ENCODE assay signal across 23 cellular contexts in the genomic region with DNA sequence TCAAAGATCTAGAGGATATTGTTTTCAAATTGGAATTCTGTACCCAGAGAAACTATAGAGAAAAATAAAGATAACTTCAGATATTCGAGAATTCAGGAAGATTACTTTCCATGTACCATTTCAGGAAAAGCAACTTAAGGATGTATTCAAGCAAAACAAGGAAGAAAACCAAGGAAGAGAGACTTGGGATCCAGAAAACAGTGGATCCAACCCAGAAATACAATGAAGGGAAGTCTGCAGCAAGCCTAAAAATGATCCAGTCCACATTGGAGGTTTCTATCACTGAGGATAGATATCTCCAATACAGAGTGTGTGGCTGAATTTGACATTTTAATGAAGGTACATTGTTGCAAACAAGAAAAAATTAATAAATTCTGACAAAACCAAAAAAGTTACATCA.
"Had no signal": no experiment of that assay in that cellular context is flagged by ENCODE, and none has a peak within 500 bp of the region (broad histone marks: within the 10 kb centered on the region; RNA-seq: fewer than 3 reads in every experiment).

No MANE protein-coding gene starts in this region.

- H3K4me1 ChIP-seq: foreskin keratinocyte, left lung, lower lobe of right lung had no signal

- H3K36me3 ChIP-seq: colonic mucosa, gastrocnemius medialis, heart right ventricle, left lung, lower lobe of right lung had no signal

- FAIRE-seq: endothelial cell of umbilical vein, islet of Langerhans, keratinocyte had no signal

- ATAC-seq: effector memory CD8-positive, alpha-beta T cell; foreskin keratinocyte; gastrocnemius medialis; heart right ventricle; left cardiac atrium; left lung; left ventricle myocardium superior; lower lobe of right lung; mucosa of descending colon had no signal

- H3K27me3 ChIP-seq: colonic mucosa, esophagus muscularis mucosa, foreskin keratinocyte had no signal

- H3K4me3 Mint-ChIP-seq: dendritic cell treated with granulocyte-macrophage colony-stimulating factor and Interleukin-4, amounts not matched to agents 40 ng/mL and 50 ng/mL, for 4 days; effector memory CD8-positive, alpha-beta T cell; mesothelial cell of epicardium; naive B cell had no signal

- H3K9me3 Mint-ChIP-seq: effector memory CD8-positive, alpha-beta T cell had no signal

- H3K4me1 Mint-ChIP-seq: mesothelial cell of epicardium, naive B cell had no signal

- DNase-seq: colonic mucosa; cortex of kidney; effector CD8-positive, alpha-beta T cell; effector memory CD8-positive, alpha-beta T cell; foreskin keratinocyte; gastrocnemius medialis; glutamatergic neuron; head of caudate nucleus; heart right ventricle; hippocampal formation; left cardiac atrium; left lung; left ventricle myocardium superior; lower lobe of right lung; mesenchymal stem cell; mucosa of descending colon; naive B cell had no signal

- H3K4me3 ChIP-seq: colonic mucosa, esophagus muscularis mucosa, gastrocnemius medialis, heart right ventricle, left lung, lower lobe of right lung, mucosa of descending colon had no signal

- H3K9me3 ChIP-seq: colonic mucosa, gastrocnemius medialis, mucosa of descending colon had no signal

- H3K27ac ChIP-seq: colonic mucosa, esophagus muscularis mucosa, foreskin keratinocyte, gastrocnemius medialis, heart right ventricle, left lung, lower lobe of right lung had no signal
